Comparison of ENCODE assay signal across 23 cellular contexts in the genomic region with DNA sequence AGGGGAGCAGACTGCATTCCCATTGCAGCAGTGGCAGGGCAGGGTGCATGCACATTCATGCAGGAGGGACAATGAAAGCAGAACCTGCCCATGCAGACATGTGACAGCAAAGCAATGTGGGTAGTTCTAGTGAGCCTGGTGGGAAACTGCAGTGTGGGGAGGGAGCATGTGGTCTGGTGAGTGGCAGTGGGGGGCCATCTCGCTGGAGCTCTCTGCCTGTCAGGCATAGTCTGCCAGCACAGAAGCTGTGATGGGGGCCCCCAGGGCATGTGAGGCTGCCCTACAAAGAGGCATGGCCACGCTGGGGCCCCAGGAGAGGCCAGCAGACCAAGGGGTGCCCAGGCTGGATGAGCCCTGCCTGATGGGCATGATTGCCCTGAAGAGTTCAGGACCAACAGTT.
"Had no signal": no experiment of that assay in that cellular context is flagged by ENCODE, and none has a peak within 500 bp of the region (broad histone marks: within the 10 kb centered on the region; RNA-seq: fewer than 3 reads in every experiment).

No MANE protein-coding gene starts in this region.

- H3K4me1 Mint-ChIP-seq: activated naive CD8-positive, alpha-beta T cell treated with anti-CD3 and anti-CD28 coated beads, Interleukin-2, amount 10 ng/mL, durations not matched to agents 7 days and 5 days; endodermal cell; mesothelial cell of epicardium; nephron had no signal

- H3K4me3 ChIP-seq: coronary artery, esophagus squamous epithelium, gastrocnemius medialis, left lung, tibial nerve had no signal

- H3K27ac Mint-ChIP-seq: activated CD4-positive, alpha-beta memory T cell treated with anti-CD3 and anti-CD28 coated beads for 36 hours; activated naive CD8-positive, alpha-beta T cell treated with anti-CD3 and anti-CD28 coated beads, Interleukin-2, amount 10 ng/mL, durations not matched to agents 7 days and 5 days; endodermal cell; mesothelial cell of epicardium; nephron; T-helper 1 cell treated with Interleukin-12 subunit alpha and Interleukin-12 subunit beta and Interleukin-4 antibody, amounts not matched to agents 30 μg/mL and 1 μg/mL, for 36 hours had no signal

- H3K27me3 Mint-ChIP-seq: activated CD4-positive, alpha-beta memory T cell treated with anti-CD3 and anti-CD28 coated beads for 36 hours; activated naive CD8-positive, alpha-beta T cell treated with anti-CD3 and anti-CD28 coated beads, Interleukin-2, amount 10 ng/mL, durations not matched to agents 7 days and 5 days had no signal

- H3K36me3 ChIP-seq: esophagus squamous epithelium, gastrocnemius medialis, left lung, tibial nerve had no signal

- H3K36me3 Mint-ChIP-seq: activated CD4-positive, alpha-beta memory T cell treated with anti-CD3 and anti-CD28 coated beads for 36 hours had no signal

- H3K9me3 Mint-ChIP-seq: activated CD4-positive, alpha-beta memory T cell treated with anti-CD3 and anti-CD28 coated beads for 36 hours; endodermal cell had no signal

- H3K4me1 ChIP-seq: esophagus squamous epithelium, gastrocnemius medialis, left lung, tibial nerve had no signal

- ATAC-seq: gastrocnemius medialis, left lung, sciatic nerve had no signal

- H3K27ac ChIP-seq: coronary artery, esophagus squamous epithelium, gastrocnemius medialis, left lung, tibial nerve had no signal

- DNase-seq: activated CD4-positive, alpha-beta memory T cell treated with anti-CD3 and anti-CD28 coated beads for 36 hours; activated CD4-positive, alpha-beta T cell treated with anti-CD3 and anti-CD28 coated beads for 48 hours; activated naive CD4-positive, alpha-beta T cell treated with Interleukin-2 at 50 U/mL for 16 hours; activated naive CD8-positive, alpha-beta T cell treated with anti-CD3 and anti-CD28 coated beads, Interleukin-2, amount 10 ng/mL, durations not matched to agents 7 days and 5 days; activated T-cell treated with anti-CD3 and anti-CD28 coated beads, Interleukin-2, amount 50 U/mL, for 48 hours; amygdala; esophagus squamous epithelium; gastrocnemius medialis; hippocampal formation; kidney glomerular epithelial cell; small intestine; stimulated activated CD4-positive, alpha-beta T cell treated with anti-CD3 and anti-CD28 coated beads, Interleukin-15, amount 100 ng/mL, for 24 hours; stimulated activated naive CD4-positive, alpha-beta T cell treated with Interleukin-2 at 50 U/mL for 16 hours; substantia nigra; T1000 had no signal

- H3K4me3 Mint-ChIP-seq: activated CD4-positive, alpha-beta memory T cell treated with anti-CD3 and anti-CD28 coated beads for 36 hours; activated naive CD8-positive, alpha-beta T cell treated with anti-CD3 and anti-CD28 coated beads, Interleukin-2, amount 10 ng/mL, durations not matched to agents 7 days and 5 days; endodermal cell; mesothelial cell of epicardium; nephron; T-helper 1 cell treated with Interleukin-12 subunit alpha and Interleukin-12 subunit beta and Interleukin-4 antibody, amounts not matched to agents 30 μg/mL and 1 μg/mL, for 36 hours had no signal

- H3K27me3 ChIP-seq: esophagus squamous epithelium, gastrocnemius medialis, left lung, tibial nerve had no signal

- H3K9me3 ChIP-seq: esophagus squamous epithelium, gastrocnemius medialis, left lung, tibial nerve had no signal
